ENCODE assay signal across 1 cellular context in genomic region chr17:81967244-81967532, GRCh38.
TF ChIP-seq lines count a peak whose summit lies in the region.

No MANE protein-coding gene starts in this region.

TF ChIP-seq in WTC11, 78 proteins besides CTCF, POLR2A, EP300 and RAD21:
- TF ChIP-seq CREM (CRISPR knock-in tag; IDR thresholded peaks at IDR 0.05) (no peak), ESRRA (CRISPR knock-in tag; IDR thresholded peaks at IDR 0.05; ENCODE audit: borderline replicate concordance) (no peak), IRF2 (CRISPR knock-in tag; IDR thresholded peaks at IDR 0.05; ENCODE audit: borderline replicate concordance, low read depth) (no peak), ZNF425 (CRISPR knock-in tag; conservative IDR thresholded peaks at IDR 0.05) (no peak), ZNF219 (CRISPR knock-in tag; IDR thresholded peaks at IDR 0.05; ENCODE audit: borderline replicate concordance) (no peak), ZNF423 (CRISPR knock-in tag; IDR thresholded peaks at IDR 0.05) (no peak), SMAD4 (CRISPR knock-in tag; IDR thresholded peaks at IDR 0.05) (no peak), SMAD3 (CRISPR knock-in tag; IDR thresholded peaks at IDR 0.05; ENCODE audit: borderline replicate concordance) (no peak), CREB1 (CRISPR knock-in tag; IDR thresholded peaks at IDR 0.05) (no peak), ZNF121 (CRISPR knock-in tag; IDR thresholded peaks at IDR 0.05) (no peak), JUN (CRISPR knock-in tag; IDR thresholded peaks at IDR 0.05) (no peak), MAX (CRISPR knock-in tag; IDR thresholded peaks at IDR 0.05) (no peak), AR (CRISPR knock-in tag; IDR thresholded peaks at IDR 0.05) (no peak), TP53 (CRISPR knock-in tag; IDR thresholded peaks at IDR 0.05) (no peak), GABPB1 (CRISPR knock-in tag; IDR thresholded peaks at IDR 0.05) (no peak), FOXK1 (CRISPR knock-in tag; IDR thresholded peaks at IDR 0.05) (no peak), ETV6 (CRISPR knock-in tag; IDR thresholded peaks at IDR 0.05) (no peak)
- TF ChIP-seq, protein P1, sequence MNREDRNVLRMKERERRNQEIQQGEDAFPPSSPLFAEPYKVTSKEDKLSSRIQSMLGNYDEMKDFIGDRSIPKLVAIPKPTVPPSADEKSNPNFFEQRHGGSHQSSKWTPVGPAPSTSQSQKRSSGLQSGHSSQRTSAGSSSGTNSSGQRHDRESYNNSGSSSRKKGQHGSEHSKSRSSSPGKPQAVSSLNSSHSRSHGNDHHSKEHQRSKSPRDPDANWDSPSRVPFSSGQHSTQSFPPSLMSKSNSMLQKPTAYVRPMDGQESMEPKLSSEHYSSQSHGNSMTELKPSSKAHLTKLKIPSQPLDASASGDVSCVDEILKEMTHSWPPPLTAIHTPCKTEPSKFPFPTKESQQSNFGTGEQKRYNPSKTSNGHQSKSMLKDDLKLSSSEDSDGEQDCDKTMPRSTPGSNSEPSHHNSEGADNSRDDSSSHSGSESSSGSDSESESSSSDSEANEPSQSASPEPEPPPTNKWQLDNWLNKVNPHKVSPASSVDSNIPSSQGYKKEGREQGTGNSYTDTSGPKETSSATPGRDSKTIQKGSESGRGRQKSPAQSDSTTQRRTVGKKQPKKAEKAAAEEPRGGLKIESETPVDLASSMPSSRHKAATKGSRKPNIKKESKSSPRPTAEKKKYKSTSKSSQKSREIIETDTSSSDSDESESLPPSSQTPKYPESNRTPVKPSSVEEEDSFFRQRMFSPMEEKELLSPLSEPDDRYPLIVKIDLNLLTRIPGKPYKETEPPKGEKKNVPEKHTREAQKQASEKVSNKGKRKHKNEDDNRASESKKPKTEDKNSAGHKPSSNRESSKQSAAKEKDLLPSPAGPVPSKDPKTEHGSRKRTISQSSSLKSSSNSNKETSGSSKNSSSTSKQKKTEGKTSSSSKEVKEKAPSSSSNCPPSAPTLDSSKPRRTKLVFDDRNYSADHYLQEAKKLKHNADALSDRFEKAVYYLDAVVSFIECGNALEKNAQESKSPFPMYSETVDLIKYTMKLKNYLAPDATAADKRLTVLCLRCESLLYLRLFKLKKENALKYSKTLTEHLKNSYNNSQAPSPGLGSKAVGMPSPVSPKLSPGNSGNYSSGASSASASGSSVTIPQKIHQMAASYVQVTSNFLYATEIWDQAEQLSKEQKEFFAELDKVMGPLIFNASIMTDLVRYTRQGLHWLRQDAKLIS (CRISPR knock-in tag; IDR thresholded peaks at IDR 0.05; ENCODE audit: borderline replicate concordance), result no peak
- TF ChIP-seq, protein P2, sequence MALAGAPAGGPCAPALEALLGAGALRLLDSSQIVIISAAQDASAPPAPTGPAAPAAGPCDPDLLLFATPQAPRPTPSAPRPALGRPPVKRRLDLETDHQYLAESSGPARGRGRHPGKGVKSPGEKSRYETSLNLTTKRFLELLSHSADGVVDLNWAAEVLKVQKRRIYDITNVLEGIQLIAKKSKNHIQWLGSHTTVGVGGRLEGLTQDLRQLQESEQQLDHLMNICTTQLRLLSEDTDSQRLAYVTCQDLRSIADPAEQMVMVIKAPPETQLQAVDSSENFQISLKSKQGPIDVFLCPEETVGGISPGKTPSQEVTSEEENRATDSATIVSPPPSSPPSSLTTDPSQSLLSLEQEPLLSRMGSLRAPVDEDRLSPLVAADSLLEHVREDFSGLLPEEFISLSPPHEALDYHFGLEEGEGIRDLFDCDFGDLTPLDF (CRISPR knock-in tag; IDR thresholded peaks at IDR 0.05), result no peak
- TF ChIP-seq, protein P3, sequence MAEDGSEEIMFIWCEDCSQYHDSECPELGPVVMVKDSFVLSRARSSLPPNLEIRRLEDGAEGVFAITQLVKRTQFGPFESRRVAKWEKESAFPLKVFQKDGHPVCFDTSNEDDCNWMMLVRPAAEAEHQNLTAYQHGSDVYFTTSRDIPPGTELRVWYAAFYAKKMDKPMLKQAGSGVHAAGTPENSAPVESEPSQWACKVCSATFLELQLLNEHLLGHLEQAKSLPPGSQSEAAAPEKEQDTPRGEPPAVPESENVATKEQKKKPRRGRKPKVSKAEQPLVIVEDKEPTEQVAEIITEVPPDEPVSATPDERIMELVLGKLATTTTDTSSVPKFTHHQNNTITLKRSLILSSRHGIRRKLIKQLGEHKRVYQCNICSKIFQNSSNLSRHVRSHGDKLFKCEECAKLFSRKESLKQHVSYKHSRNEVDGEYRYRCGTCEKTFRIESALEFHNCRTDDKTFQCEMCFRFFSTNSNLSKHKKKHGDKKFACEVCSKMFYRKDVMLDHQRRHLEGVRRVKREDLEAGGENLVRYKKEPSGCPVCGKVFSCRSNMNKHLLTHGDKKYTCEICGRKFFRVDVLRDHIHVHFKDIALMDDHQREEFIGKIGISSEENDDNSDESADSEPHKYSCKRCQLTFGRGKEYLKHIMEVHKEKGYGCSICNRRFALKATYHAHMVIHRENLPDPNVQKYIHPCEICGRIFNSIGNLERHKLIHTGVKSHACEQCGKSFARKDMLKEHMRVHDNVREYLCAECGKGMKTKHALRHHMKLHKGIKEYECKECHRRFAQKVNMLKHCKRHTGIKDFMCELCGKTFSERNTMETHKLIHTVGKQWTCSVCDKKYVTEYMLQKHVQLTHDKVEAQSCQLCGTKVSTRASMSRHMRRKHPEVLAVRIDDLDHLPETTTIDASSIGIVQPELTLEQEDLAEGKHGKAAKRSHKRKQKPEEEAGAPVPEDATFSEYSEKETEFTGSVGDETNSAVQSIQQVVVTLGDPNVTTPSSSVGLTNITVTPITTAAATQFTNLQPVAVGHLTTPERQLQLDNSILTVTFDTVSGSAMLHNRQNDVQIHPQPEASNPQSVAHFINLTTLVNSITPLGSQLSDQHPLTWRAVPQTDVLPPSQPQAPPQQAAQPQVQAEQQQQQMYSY (CRISPR knock-in tag; IDR thresholded peaks at IDR 0.05), result no peak
